12 cellular contexts compared by ENCODE assay signal in genomic region chr6:34239893-34240292, GRCh38. TPM values are rescaled to one million over a fixed set of nuclear protein-coding genes. Genes with fewer than 3 reads are reported as not detected.
A peak's percentile ranks its signal among the peaks of the same experiment; 100 is the strongest.
DNase-seq lines count a peak whose midpoint lies in the region; ATAC-seq and TF ChIP-seq lines count a peak whose summit lies in the region.
"Had no signal": no experiment of that assay in that cellular context is flagged by ENCODE, and none has a peak within 500 bp of the region (broad histone marks: within the 10 kb centered on the region; RNA-seq: fewer than 3 reads in every experiment).

No MANE protein-coding gene starts in this region.

- H3K27me3 ChIP-seq in BLaER1 (no peaks in the 10 kb centered on the region), GM23338 (ENCODE audit: insufficient read depth) (no peaks in the 10 kb centered on the region), iPS-20b (ENCODE audit: insufficient read depth, low read length) (no peaks in the 10 kb centered on the region)
- H3K27me3 ChIP-seq: foreskin keratinocyte had no signal

- peaks cover 57% of the 10 kb centered on the region for H3K27me3 Mint-ChIP-seq in GM23338 (ENCODE audit: insufficient read depth, low read depth, poor library complexity)

- peaks cover 73% of the 10 kb centered on the region for H3F3A ChIP-seq in GM23338 (replicated peaks; ENCODE audit: low read depth)

- peaks cover 58% of the 10 kb centered on the region for H3K4me1 Mint-ChIP-seq in GM23338

- H3K9me3 ChIP-seq in BLaER1 = no peaks in the 10 kb centered on the region
- no peaks in the 10 kb centered on the region for H3K9me3 ChIP-seq in iPS-20b (ENCODE audit: insufficient read depth, low read depth, low read length)
- H3K9me3 ChIP-seq: Caco-2 had no signal

- no peak overlapping the region for H2AFZ ChIP-seq in GM23338

- peaks cover 69% of the 10 kb centered on the region for H3K4me1 ChIP-seq in BLaER1
- peaks cover 55% of the 10 kb centered on the region for H3K4me1 ChIP-seq in GM23338 (ENCODE audit: insufficient read depth)
- peaks cover 33% of the 10 kb centered on the region for H3K4me1 ChIP-seq in iPS-20b (ENCODE audit: insufficient read depth, low read length)

- H3K27ac ChIP-seq in BLaER1 (peak overlapping the region; percentile 100), GM23338 (ENCODE audit: low read depth) (peak overlapping the region; percentile 97), VCaP (peak overlapping the region; percentile 99; the same call in 1 of the 2 replicates), iPS-20b (ENCODE audit: low read length) (peak overlapping the region; percentile 11)
- H3K27ac ChIP-seq: foreskin keratinocyte had no signal

- peaks cover 71% of the 10 kb centered on the region for H3K79me2 ChIP-seq in GM23338 (replicated peaks; ENCODE audit: insufficient read depth)

- H3K4me3 Mint-ChIP-seq in GM23338 = peak overlapping the region; percentile 98

- H3K36me3 ChIP-seq in BLaER1 (peaks cover 59% of the 10 kb centered on the region), GM23338 (ENCODE audit: insufficient read depth) (peaks cover 49% of the 10 kb centered on the region), iPS-20b (ENCODE audit: insufficient read depth, low read depth, low read length) (peaks cover 68% of the 10 kb centered on the region)

- no peaks in the 10 kb centered on the region for H3K9me2 ChIP-seq in GM23338 (ENCODE audit: insufficient read depth)

- H3K4me3 ChIP-seq in BLaER1 (peak overlapping the region; percentile 99; the same call in 1 of the 2 replicates), GM23338 (peak overlapping the region; percentile 73), iPS-20b (ENCODE audit: low read length) (peak overlapping the region; percentile 88)
- H3K4me3 ChIP-seq: skin epidermis had no signal

- peaks cover 7% of the 10 kb centered on the region; the same call in 2 of the 3 replicates for H3K9me3 Mint-ChIP-seq in GM23338

- no peak for DNase-seq in GM23338 (ENCODE audit: low spot score)
- no peak for DNase-seq in activated gamma-delta T cell (lab: John Stamatoyannopoulos, UW)
- DNase-seq in DMS79 (lab: John Stamatoyannopoulos, UW) = no peak
- no peak for DNase-seq in activated CD8-positive, alpha-beta memory T cell treated with anti-CD3 and anti-CD28 coated beads, Interleukin-2, amount 50 U/mL, for 48 hours
- no peak for DNase-seq in OCI-M2 (lab: John Stamatoyannopoulos, UW; ENCODE audit: unreplicated experiment)
- DNase-seq: Caco-2, foreskin keratinocyte had no signal

- TF ChIP-seq CTCF in GM23338 (conservative IDR thresholded peaks at IDR 0.05; ENCODE audit: low read depth in 2 of 2) = no peak
- no peak for TF ChIP-seq CTCF in VCaP (conservative IDR thresholded peaks at IDR 0.05)

- H3K27ac Mint-ChIP-seq in GM23338 = peak overlapping the region; percentile 86

- peak overlapping the region; percentile 96 for H3K4me2 ChIP-seq in BLaER1
- H3K4me2 ChIP-seq in GM23338 = peak overlapping the region; percentile 92

- ATAC-seq in GM23338 = no peak
- ATAC-seq: activated CD4-positive, CD25-positive, alpha-beta regulatory T cell treated with anti-CD3 and anti-CD28 coated beads, Interleukin-2, amount 50 U/mL, for 24 hours; foreskin keratinocyte had no signal

- peak overlapping the region; percentile 99 for H3K9ac ChIP-seq in BLaER1
- peak overlapping the region; percentile 98 for H3K9ac ChIP-seq in iPS-20b (ENCODE audit: low read depth, low read length)

- H3K36me3 Mint-ChIP-seq in GM23338 (ENCODE audit: low read depth) = peaks cover 68% of the 10 kb centered on the region

- peaks cover 73% of the 10 kb centered on the region for H4K20me1 ChIP-seq in BLaER1
- H4K20me1 ChIP-seq in GM23338 (replicated peaks; ENCODE audit: insufficient read depth) = peaks cover 59% of the 10 kb centered on the region

TF ChIP-seq in GM23338, 12 proteins besides CTCF, POLR2A, EP300 and RAD21:
- TF ChIP-seq STAT1 (IDR thresholded peaks at IDR 0.05; ENCODE audit: unreplicated experiment) (no peak), ZNF331 (CRISPR knock-in tag; IDR thresholded peaks at IDR 0.05; ENCODE audit: low read depth) (no peak), ZNF462 (CRISPR knock-in tag; IDR thresholded peaks at IDR 0.05) (no peak)

RNA-seq across cellular contexts. Expression of gene HMGA1, which starts 3.2 kb away (rescaled TPM):
- 1,700 and 2,052 TPM in 2 replicates for total RNA-seq in GM23338 (2014; rRNA removed; shearing (Covaris generic))
- 1,386 and 1,411 TPM in 2 replicates for polyA plus RNA-seq in GM23338 (2016; fragmentation: Nextera tagmentation; extraction: Ambion mirVana)

RNA-seq across cellular contexts. Expression of gene SMIM29, which starts 8.9 kb away (rescaled TPM):
- total RNA-seq in GM23338 (2014; rRNA removed; shearing (Covaris generic)) = 5.0 and 9.0 TPM in 2 replicates
- 15.9 and 17.0 TPM in 2 replicates for polyA plus RNA-seq in GM23338 (2016; fragmentation: Nextera tagmentation; extraction: Ambion mirVana)

Comparison
In these comparisons a context has a peak if more than half of its experiments do, and no peak if none do; other contexts are left out.
1. H3K27ac ChIP-seq: peak in every context shown above with its lines; median percentile 100 in BLaER1; 99 in VCaP; 97 in GM23338; 11 in iPS-20b.